ENCODE assay signal across 10 cellular contexts in the genomic region with DNA sequence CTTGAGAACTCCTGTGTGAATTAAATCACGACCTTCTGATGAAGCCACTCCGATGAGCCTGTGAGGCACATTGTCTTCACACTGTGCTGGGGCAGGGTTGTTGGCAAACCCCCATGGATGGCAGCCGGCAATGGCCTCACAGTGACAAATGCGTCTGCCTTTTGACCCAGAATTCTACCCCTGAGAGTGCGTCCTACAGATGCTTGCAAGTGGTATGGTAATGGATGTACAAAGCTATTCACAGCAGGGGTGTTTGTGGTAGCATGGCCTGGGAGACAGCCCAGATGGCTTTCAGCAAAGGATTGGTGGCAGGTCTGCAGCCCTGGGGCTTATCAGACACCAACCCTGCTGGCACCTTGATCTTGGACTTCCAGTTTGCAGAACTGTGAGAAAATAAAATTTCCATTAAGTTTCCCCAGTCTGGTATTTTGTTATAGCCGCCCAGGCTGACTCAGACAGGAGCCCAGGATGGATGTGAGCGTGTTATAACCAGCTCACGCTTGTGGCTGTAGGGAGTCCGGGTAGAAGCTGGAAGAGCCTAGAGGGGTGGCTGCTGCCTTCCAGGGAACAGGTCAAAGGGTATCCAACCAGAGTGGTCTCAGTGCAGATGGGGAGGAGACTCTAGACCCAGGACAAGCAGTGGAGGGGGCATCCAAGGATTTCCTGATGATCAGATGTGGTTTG. TPM values are rescaled to one million over a fixed set of nuclear protein-coding genes. Genes with fewer than 3 reads are reported as not detected.
A peak's percentile ranks its signal among the peaks of the same experiment; 100 is the strongest.
DNase-seq lines count a peak whose midpoint lies in the region; TF ChIP-seq lines count a peak whose summit lies in the region.
"Had no signal": no experiment of that assay in that cellular context is flagged by ENCODE, and none has a peak within 500 bp of the region (broad histone marks: within the 10 kb centered on the region; RNA-seq: fewer than 3 reads in every experiment).

No MANE protein-coding gene starts in this region.

- H3K9me3 Mint-ChIP-seq in neural crest cell (no peaks in the 10 kb centered on the region), endothelial cell (ENCODE audit: unreplicated experiment) (no peaks in the 10 kb centered on the region)

- no peak for TF ChIP-seq EP300 in esophagus muscularis mucosa (IDR thresholded peaks at IDR 0.05)

- TF ChIP-seq POLR2A in esophagus muscularis mucosa (IDR thresholded peaks at IDR 0.05; ENCODE audit: low read depth): no peak

- TF ChIP-seq CTCF in choroid plexus epithelial cell (conservative IDR thresholded peaks at IDR 0.05; ENCODE audit: low read depth, low read length) (no peak), neural crest cell (conservative IDR thresholded peaks at IDR 0.05) (no peak), esophagus muscularis mucosa (IDR thresholded peaks at IDR 0.05) (no peak), endothelial cell (IDR thresholded peaks at IDR 0.05; ENCODE audit: unreplicated experiment) (no peak)

- H3K36me3 Mint-ChIP-seq in neural crest cell (ENCODE audit: low read depth): peaks cover 8% of the 10 kb centered on the region
- peaks cover 20% of the 10 kb centered on the region for H3K36me3 Mint-ChIP-seq in endothelial cell (ENCODE audit: low read depth, unreplicated experiment)

- H3K27me3 ChIP-seq in HUES64 (ENCODE audit: insufficient read depth, low read length) (no peaks in the 10 kb centered on the region), esophagus muscularis mucosa (no peaks in the 10 kb centered on the region)

- H3K4me1 Mint-ChIP-seq in neural crest cell: peaks cover 9% of the 10 kb centered on the region
- no peaks in the 10 kb centered on the region for H3K4me1 Mint-ChIP-seq in endothelial cell (ENCODE audit: unreplicated experiment)

- H3K27ac Mint-ChIP-seq in neural crest cell (ENCODE audit: unreplicated experiment) (peak overlapping the region; percentile 62), endothelial cell (ENCODE audit: unreplicated experiment) (no peak overlapping the region)

- H3K4me3 ChIP-seq in HUES64 (ENCODE audit: low read length) (no peak overlapping the region), choroid plexus epithelial cell (ENCODE audit: low read depth, low read length) (no peak overlapping the region), esophagus muscularis mucosa (no peak overlapping the region)

- H3K27me3 Mint-ChIP-seq in neural crest cell (ENCODE audit: low read depth) (no peaks in the 10 kb centered on the region), endothelial cell (ENCODE audit: unreplicated experiment) (no peaks in the 10 kb centered on the region)

- intact Hi-C loops in esophagus muscularis mucosa (cut with DNase I): no loop called here

- WGBS in HUES64: 61% methylated on average over 9 of the region's 9 CpGs
- 79% methylated on average over 9 of the region's 9 CpGs for WGBS in esophagus muscularis mucosa

- H3K4me1 ChIP-seq in HUES64 (ENCODE audit: insufficient read depth, low read length) (peaks cover 12% of the 10 kb centered on the region), esophagus muscularis mucosa (no peaks in the 10 kb centered on the region)

- no peaks in the 10 kb centered on the region for H3K9me3 ChIP-seq in HUES64 (ENCODE audit: insufficient read depth, low read depth, low read length)
- no peaks in the 10 kb centered on the region for H3K9me3 ChIP-seq in esophagus muscularis mucosa

- peak in 8 of 14 donors; percentile 15 to 88 (median 36) for DNase-seq in C1 segment of cervical spinal cord (lab: John Stamatoyannopoulos, UW)
- DNase-seq in choroid plexus epithelial cell (ENCODE audit: low read depth): peak; percentile 39
- no peak for DNase-seq in neural crest cell (ENCODE audit: low read depth, low spot score)
- no peak for DNase-seq in DMS53 (lab: John Stamatoyannopoulos, UW)
- no peak for DNase-seq in esophagus muscularis mucosa (ENCODE audit: extremely low spot score)
- no peak for DNase-seq in endothelial cell (ENCODE audit: low spot score)
- DNase-seq in stimulated activated CD8-positive, alpha-beta memory T cell treated with anti-CD3 and anti-CD28 coated beads, Interleukin-4, amount 100 ng/mL, for 48 hours: no peak
- DNase-seq: activated CD4-positive, alpha-beta T cell treated with anti-CD3 and anti-CD28 coated beads for 4 hours; activated naive CD4-positive, alpha-beta T cell treated with Interleukin-2 at 50 U/mL for 16 hours had no signal

- no peak overlapping the region; the same call in 1 of the 2 replicates for H3K27ac ChIP-seq in HUES64 (ENCODE audit: low read depth, low read length)
- H3K27ac ChIP-seq in esophagus muscularis mucosa (replicated peaks in 1 of 4): no peak overlapping the region

- H3K36me3 ChIP-seq in HUES64 (ENCODE audit: insufficient read depth, low read length) (peaks cover 41% of the 10 kb centered on the region), esophagus muscularis mucosa (peaks cover 8 to 75% (median 53%) of the 10 kb centered on the region in 4 donors)

- no peak overlapping the region for H3K4me3 Mint-ChIP-seq in neural crest cell
- H3K4me3 Mint-ChIP-seq in endothelial cell (ENCODE audit: unreplicated experiment): no peak overlapping the region

- H3K9ac ChIP-seq in HUES64 (ENCODE audit: low read depth, low read length): peak overlapping the region; percentile 5; the same call in 1 of the 2 replicates

RNA-seq across cellular contexts. Expression of gene AFMID, which starts 10.1 kb away (rescaled TPM):
- 40.7 TPM for polyA plus RNA-seq in HUES64 (2013, experiment 1 of 2)
- polyA plus RNA-seq in HUES64 (2013, experiment 2 of 2): 40.2 TPM
- total RNA-seq in neural crest cell: 38.1 and 41.9 TPM in 2 replicates
- total RNA-seq in esophagus muscularis mucosa: 10 to 100 TPM; 15.7 to 44.3 (median 25.4) TPM
- total RNA-seq in endothelial cell (ENCODE audit: unreplicated experiment): 135 TPM

RNA-seq across cellular contexts. Expression of gene TK1, which starts 10.4 kb away (rescaled TPM):
- 64.5 TPM for polyA plus RNA-seq in HUES64 (2013, experiment 1 of 2)
- polyA plus RNA-seq in HUES64 (2013, experiment 2 of 2): 62.3 TPM
- total RNA-seq in neural crest cell: 48.7 and 53.9 TPM in 2 replicates
- total RNA-seq in esophagus muscularis mucosa: 10 to 100 TPM in 2 of 4 donors, 1 to 10 TPM in 2; 7.9 to 22.1 (median 14.5) TPM
- total RNA-seq in endothelial cell (ENCODE audit: unreplicated experiment): 23.8 TPM

RNA-seq across cellular contexts. Expression of gene BIRC5, which starts 16.8 kb away (rescaled TPM):
- 91.6 TPM for polyA plus RNA-seq in HUES64 (2013, experiment 1 of 2)
- polyA plus RNA-seq in HUES64 (2013, experiment 2 of 2): 99.2 TPM
- total RNA-seq in neural crest cell: 123 and 134 TPM in 2 replicates
- 1 to 10 TPM in 1 of 4 donors, under 1 TPM in 2, not detected in 1; under 0.01 to 2.0 (median 0.13) TPM for total RNA-seq in esophagus muscularis mucosa
- total RNA-seq in endothelial cell (ENCODE audit: unreplicated experiment): 22.0 TPM

RNA-seq across cellular contexts. Expression of gene SYNGR2, which starts 28.9 kb away (rescaled TPM):
- 24.1 TPM for polyA plus RNA-seq in HUES64 (2013, experiment 1 of 2)
- 21.4 TPM for polyA plus RNA-seq in HUES64 (2013, experiment 2 of 2)
- total RNA-seq in neural crest cell (19.3 and 23.0 TPM in 2 replicates), esophagus muscularis mucosa (100 to 1,000 TPM in 2 of 4 donors, 10 to 100 TPM in 2; 63.1 to 164 (median 124) TPM), endothelial cell (ENCODE audit: unreplicated experiment) (72.6 TPM)

RNA-seq across cellular contexts. Expression of gene TMEM235, which starts 34.1 kb away (rescaled TPM):
- polyA plus RNA-seq in HUES64 (2013, experiment 1 of 2): not detected
- 0.25 TPM for polyA plus RNA-seq in HUES64 (2013, experiment 2 of 2)
- total RNA-seq in neural crest cell: not detected in 2 replicates
- not detected for total RNA-seq in esophagus muscularis mucosa
- 21.1 TPM for total RNA-seq in endothelial cell (ENCODE audit: unreplicated experiment)

Comparison
In these comparisons a context has a peak if more than half of its experiments do, and no peak if none do; other contexts are left out.
1. DNase-seq: peak in C1 segment of cervical spinal cord (8 of 14) and choroid plexus epithelial cell (single experiment); none in neural crest cell (single experiment), DMS53 (single experiment), esophagus muscularis mucosa (single experiment), endothelial cell (single experiment) and stimulated activated CD8-positive, alpha-beta memory T cell treated with anti-CD3 and anti-CD28 coated beads, Interleukin-4, amount 100 ng/mL, for 48 hours (single experiment).